Comparison of ENCODE assay signal across 15 cellular contexts in the genomic region with DNA sequence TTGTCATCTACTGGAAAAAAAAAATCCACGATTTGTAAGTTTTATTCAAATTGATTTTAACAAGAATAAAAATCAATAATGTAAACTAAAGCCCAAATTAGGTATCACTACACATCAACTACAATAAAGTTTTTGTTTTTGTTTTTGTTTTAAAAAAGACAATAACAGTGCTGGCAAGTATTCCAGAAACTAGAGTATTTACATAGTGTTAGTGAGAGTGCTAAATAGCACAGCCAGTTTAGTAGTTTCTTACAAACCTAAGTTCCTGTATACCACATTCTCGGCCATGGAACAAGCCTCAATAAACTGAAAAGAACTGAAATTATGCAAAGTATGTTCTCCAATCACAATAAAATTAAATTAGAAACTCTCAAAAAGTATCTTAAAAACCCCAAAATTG. TPM values are rescaled to one million over a fixed set of nuclear protein-coding genes. Genes with fewer than 3 reads are reported as not detected.
DNase-seq lines count a peak whose midpoint lies in the region; ATAC-seq, FAIRE-seq and TF ChIP-seq lines count a peak whose summit lies in the region.
"Had no signal": no experiment of that assay in that cellular context is flagged by ENCODE, and none has a peak within 500 bp of the region (broad histone marks: within the 10 kb centered on the region; RNA-seq: fewer than 3 reads in every experiment).

No MANE protein-coding gene starts in this region.

- TF ChIP-seq CTCF in K562 (IDR thresholded peaks at IDR 0.05 in 2 of 3, conservative IDR thresholded peaks at IDR 0.05 in 1 of 3; ENCODE audit: insufficient read depth in 2 of 3, low read depth in 1 of 3, low read length in 3 of 3): no peak

- in situ Hi-C loops in K562 (cut with MboI): no loop called here

- H3K27ac Mint-ChIP-seq in activated CD4-positive, alpha-beta T cell treated with anti-CD3 and anti-CD28 coated beads, Interleukin-2, amount 10 ng/mL, durations not matched to agents 24 days and 14 days: peak overlapping the region; percentile 75

- H3K79me2 ChIP-seq in K562 (ENCODE audit: control insufficient read depth, insufficient read depth, low read length): peaks cover 81% of the 10 kb centered on the region

- intact Hi-C loops in activated CD4-positive, alpha-beta T cell treated with anti-CD3 and anti-CD28 coated beads, Interleukin-2, amount 10 ng/mL, durations not matched to agents 24 days and 14 days (cut with micrococcal nuclease): loop anchor here (5.0 to 10.0 kb wide), 4 partner anchors 43 to 1216 kb away; partner anchors contain the start of gene EPC1
- intact Hi-C loops in K562 (cut with micrococcal nuclease): loop anchor here (10.0 kb wide), 1 partner anchor 84 kb away; no protein-coding TSS in a partner anchor
- intact Hi-C loops in head of caudate nucleus (cut with DNase I): loop anchor here (10.0 kb wide), 1 partner anchor 56 kb away; no protein-coding TSS in a partner anchor

- TF ChIP-seq POLR2A in K562 (conservative IDR thresholded peaks at IDR 0.05): no peak

- no TSS peak for BruUV-seq in K562 (replicated peaks; lab: Mats Ljungman, UMichigan)

- H3K27me3 ChIP-seq in K562 (ENCODE audit: control insufficient read depth in 2 of 2, insufficient read depth in 2 of 2, low read length in 2 of 2): no peaks in the 10 kb centered on the region
- H3K27me3 ChIP-seq: gastrocnemius medialis had no signal

- H3K4me2 ChIP-seq in K562 (ENCODE audit: insufficient read depth, low read length): no peak overlapping the region

- H3K9me3 Mint-ChIP-seq in activated CD4-positive, alpha-beta T cell treated with anti-CD3 and anti-CD28 coated beads, Interleukin-2, amount 10 ng/mL, durations not matched to agents 24 days and 14 days: no peaks in the 10 kb centered on the region

- H3K27ac ChIP-seq in K562 (ENCODE audit: extremely low read depth, low read depth, low read length): no peak overlapping the region
- H3K27ac ChIP-seq: gastrocnemius medialis had no signal

- no peak for DNase-seq in activated CD4-positive, alpha-beta T cell treated with anti-CD3 and anti-CD28 coated beads, Interleukin-2, amount 10 ng/mL, durations not matched to agents 24 days and 14 days
- no peak for DNase-seq in activated CD4-positive, alpha-beta T cell treated with anti-CD3 and anti-CD28 coated beads for 48 hours
- DNase-seq in K562 (ENCODE audit: extremely low read depth in 1 of 4, low spot score in 3 of 4) (no peak), NCI-H748 (lab: John Stamatoyannopoulos, UW; ENCODE audit: unreplicated experiment) (no peak), HK-2 (ENCODE audit: unreplicated experiment) (no peak), head of caudate nucleus (no peak)
- DNase-seq: activated CD8-positive, alpha-beta memory T cell treated with anti-CD3 and anti-CD28 coated beads, Interleukin-2, amount 50 U/mL, for 4 hours; effector memory CD4-positive, alpha-beta T cell; gastrocnemius medialis; NCI-H510A treated with DMSO at 0.1 percent for 48 hours; Right ventricle myocardium superior had no signal

- H2AFZ ChIP-seq in K562 (ENCODE audit: low read depth, low read length): no peak overlapping the region

- CTCF ChIA-PET in K562 (lab: Yijun Ruan, JAX; ENCODE audit: low intra/inter-chr PET ratio): no interaction called here

- peak; percentile 53 for ATAC-seq in GM21528 (IDR thresholded peaks at IDR 0.05; ENCODE audit: low FRiP score, unreplicated experiment)
- ATAC-seq in HG03103 (IDR thresholded peaks at IDR 0.05; ENCODE audit: low read depth, unreplicated experiment): peak; percentile 45
- ATAC-seq in K562: peak; percentile 44; the same call in 1 of the 3 replicates
- ATAC-seq: gastrocnemius medialis had no signal

- POLR2A ChIA-PET in K562 (lab: Yijun Ruan, JAX): interaction anchor here (1.0 to 2.3 kb wide), 2 partner anchors 10 to 13 kb away, joined by 3 to 8 read pairs; no protein-coding TSS in a partner anchor

- no peak for TF ChIP-seq RAD21 in K562 (CRISPR knock-in tag; conservative IDR thresholded peaks at IDR 0.05 in 1 of 2, IDR thresholded peaks at IDR 0.05 in 1 of 2)

- no peak overlapping the region for H3K4me3 ChIP-seq in K562
- H3K4me3 ChIP-seq: gastrocnemius medialis had no signal

- WGBS in K562 (ENCODE audit: insufficient coverage, low coverage, missing lambda C conversion rate): 64% methylated on average over 2 of the region's 2 CpGs

- peaks cover 2% of the 10 kb centered on the region for H3K27me3 Mint-ChIP-seq in activated CD4-positive, alpha-beta T cell treated with anti-CD3 and anti-CD28 coated beads, Interleukin-2, amount 10 ng/mL, durations not matched to agents 24 days and 14 days

- no peak overlapping the region for H3K4me3 Mint-ChIP-seq in activated CD4-positive, alpha-beta T cell treated with anti-CD3 and anti-CD28 coated beads, Interleukin-2, amount 10 ng/mL, durations not matched to agents 24 days and 14 days

- H3K36me3 ChIP-seq in K562 (ENCODE audit: control insufficient read depth, insufficient read depth, low read length): no peaks in the 10 kb centered on the region
- H3K36me3 ChIP-seq: gastrocnemius medialis had no signal

- TF ChIP-seq EP300 in K562 (IDR thresholded peaks at IDR 0.05; ENCODE audit: low read length): no peak

- H3K9me1 ChIP-seq in K562 (ENCODE audit: control insufficient read depth, insufficient read depth, low read length): no peaks in the 10 kb centered on the region

- H3K9me3 ChIP-seq in K562 (replicated peaks; ENCODE audit: control insufficient read depth, insufficient read depth, low read depth, low read length): no peaks in the 10 kb centered on the region
- H3K9me3 ChIP-seq: gastrocnemius medialis had no signal

- FAIRE-seq in K562 (lab: Jason Lieb, UNC): no peak
- FAIRE-seq: astrocyte, TTC549 had no signal

- H3K9ac ChIP-seq in K562 (ENCODE audit: insufficient read depth in 1 of 2, low read depth in 2 of 2, low read length in 2 of 2): no peak overlapping the region

- peaks cover 0 to 2% of the 10 kb centered on the region in 2 experiments; a peak in 1 of 5 replicates for H3K4me1 ChIP-seq in K562 (replicated peaks in 1 of 2; ENCODE audit: control insufficient read depth in 2 of 2, insufficient read depth in 2 of 2, low read length in 2 of 2)

- no peaks in the 10 kb centered on the region; the same call in 1 of the 2 replicates for H4K20me1 ChIP-seq in K562 (replicated peaks; ENCODE audit: control insufficient read depth, insufficient read depth, low read length)

- H3K4me1 Mint-ChIP-seq in activated CD4-positive, alpha-beta T cell treated with anti-CD3 and anti-CD28 coated beads, Interleukin-2, amount 10 ng/mL, durations not matched to agents 24 days and 14 days: peaks cover 31% of the 10 kb centered on the region

- H3K36me3 Mint-ChIP-seq in activated CD4-positive, alpha-beta T cell treated with anti-CD3 and anti-CD28 coated beads, Interleukin-2, amount 10 ng/mL, durations not matched to agents 24 days and 14 days (ENCODE audit: low read depth): peaks cover 8% of the 10 kb centered on the region

RNA-seq across cellular contexts. Expression of gene ARHGAP12, which starts 8.1 kb away (rescaled TPM):
- 3.6 and 3.7 TPM in 2 replicates for total RNA-seq in activated CD4-positive, alpha-beta T cell treated with anti-CD3 and anti-CD28 coated beads, Interleukin-2, amount 10 ng/mL, durations not matched to agents 24 days and 14 days
- total RNA-seq in K562 (2011; cell fraction: chromatin; rRNA removed; ENCODE audit: low replicate concordance): 12.4 and 39.8 TPM in 2 replicates
- total RNA-seq in K562 (2011; cell fraction: nucleolus; rRNA removed): 7.2 and 8.7 TPM in 2 replicates
- 13.9 and 19.8 TPM in 2 replicates for total RNA-seq in K562 (2011; cell fraction: nucleoplasm; rRNA removed)
- 9.3 and 9.8 TPM in 2 replicates for total RNA-seq in K562 (2014; rRNA removed)
- total RNA-seq in K562 (2014; rRNA removed; fragmentation: Illumina TruSeq; extraction: Trizol): 15.8 and 17.7 TPM in 2 replicates
- 16.6 and 18.7 TPM in 2 replicates for total RNA-seq in K562 (2015; rRNA removed; fragmentation: Illumina TruSeq; extraction: Trizol)
- total RNA-seq in K562 (2021): 10.2 and 10.6 TPM in 2 replicates
- polyA plus RNA-seq in K562 (2011; rRNA removed): 11.4 and 15.0 TPM in 2 replicates
- 1.5 and 5.7 TPM in 2 replicates for polyA plus RNA-seq in K562 (2011; cell fraction: cytosol; rRNA removed)
- polyA plus RNA-seq in K562 (2011; cell fraction: nucleus; rRNA removed): 9.8 and 25.5 TPM in 2 replicates
- 6.1 and 7.7 TPM in 2 replicates for polyA plus RNA-seq in K562 (2012)
- polyA plus RNA-seq in K562 (2014; fragmentation: Illumina TruSeq; extraction: Trizol): 8.2 and 10.1 TPM in 2 replicates
- 1 to 10 TPM; 4.4 to 5.0 TPM for polyA plus RNA-seq in K562 (2014; fragmentation: Nextera tagmentation; extraction: Ambion mirVana)
- 7.1 and 8.6 TPM in 2 replicates for polyA plus RNA-seq in K562 (2014; rRNA removed)
- 30.2 and 60.5 TPM in 2 replicates for polyA minus RNA-seq in K562 (2011; rRNA and poly(A)+ RNA removed)
- polyA minus RNA-seq in K562 (2011; cell fraction: cytosol; rRNA and poly(A)+ RNA removed): 12.0 and 15.5 TPM in 2 replicates
- polyA minus RNA-seq in K562 (2011; cell fraction: nucleus; rRNA and poly(A)+ RNA removed): 17.4 and 58.9 TPM in 2 replicates
